ENCODE assay signal across 8 cellular contexts in genomic region chr9:116156621-116157314, GRCh38. TPM values are rescaled to one million over a fixed set of nuclear protein-coding genes. Genes with fewer than 3 reads are reported as not detected.
DNase-seq lines count a peak whose midpoint lies in the region; ATAC-seq, FAIRE-seq and TF ChIP-seq lines count a peak whose summit lies in the region.

No MANE protein-coding gene starts in this region.

- no peaks in the 10 kb centered on the region for H4K20me1 ChIP-seq in keratinocyte (ENCODE audit: control insufficient read depth, extremely low read depth, insufficient read depth, low read length)

- H3K9me1 ChIP-seq in keratinocyte (ENCODE audit: control insufficient read depth, extremely low read depth, insufficient read depth, low read length): no peaks in the 10 kb centered on the region

- H2AFZ ChIP-seq in keratinocyte (ENCODE audit: control insufficient read depth, low read length): peak overlapping the region; percentile 50

- peak overlapping the region; percentile 69 for H3K4me2 ChIP-seq in keratinocyte (ENCODE audit: control insufficient read depth, extremely low read depth, insufficient read depth, low read depth, low read length)

- intact Hi-C loops in thyroid gland (cut with DNase I): loop anchor here (10.0 kb wide), 1 partner anchor 488 kb away; no protein-coding TSS in a partner anchor

- dilution Hi-C loops in keratinocyte (cut with MboI; ENCODE audit: extremely low pct_ligation_motif_present, low sequenced_read_pairs): no loop called here

- H3K27me3 ChIP-seq in keratinocyte (ENCODE audit: control insufficient read depth, extremely low read depth, insufficient read depth, low read length) (no peaks in the 10 kb centered on the region), thyroid gland (no peaks in the 10 kb centered on the region)

- ATAC-seq in HG03439 (IDR thresholded peaks at IDR 0.05; ENCODE audit: unreplicated experiment): no peak

- peaks cover 29% of the 10 kb centered on the region for H3K4me1 ChIP-seq in keratinocyte (ENCODE audit: control insufficient read depth, extremely low read depth, insufficient read depth, low read length)
- H3K4me1 ChIP-seq in thyroid gland: peaks cover 14 to 18% of the 10 kb centered on the region in 2 donors

- FAIRE-seq in keratinocyte (lab: Jason Lieb, UNC): no peak

- TF ChIP-seq CTCF in AG10803 (conservative IDR thresholded peaks at IDR 0.05; ENCODE audit: low read length): no peak
- no peak for TF ChIP-seq CTCF in keratinocyte (optimal IDR thresholded peaks at IDR 0.05 in 1 of 3, IDR thresholded peaks at IDR 0.05 in 1 of 3, conservative IDR thresholded peaks at IDR 0.05 in 1 of 3; ENCODE audit: extremely low read depth in 1 of 3, insufficient read depth in 2 of 3, low read length in 3 of 3)
- TF ChIP-seq CTCF in thyroid gland (IDR thresholded peaks at IDR 0.05): no peak

- WGBS in thyroid gland, 2 donors: 17% methylated on average over 20 to 24 of the region's 24 CpGs

- H3K79me2 ChIP-seq in keratinocyte (ENCODE audit: control insufficient read depth, insufficient read depth, low read length): no peaks in the 10 kb centered on the region

- in situ Hi-C loops in T47D (cut with HindIII; ENCODE audit: low pct_unique_long_range_greater_than_20kb, low sequenced_read_pairs): no loop called here

- TF ChIP-seq POLR2A in thyroid gland (IDR thresholded peaks at IDR 0.05): no peak

- no peak overlapping the region for H3K27ac ChIP-seq in keratinocyte (ENCODE audit: control insufficient read depth, insufficient read depth, low read length)
- H3K27ac ChIP-seq in thyroid gland: peak overlapping the region; percentile 27 to 78 (median 68)

- peak overlapping the region; percentile 93 for H3K4me3 ChIP-seq in AG10803 (ENCODE audit: low read length)
- peak overlapping the region in 1 of 3 experiments; percentile 21 for H3K4me3 ChIP-seq in keratinocyte (ENCODE audit: control insufficient read depth in 2 of 3, extremely low read depth in 1 of 3, insufficient read depth in 2 of 3, low read depth in 1 of 3, low read length in 3 of 3)
- H3K4me3 ChIP-seq in thyroid gland (replicated peaks in 1 of 3): peak overlapping the region in 1 of 3 donors; percentile 9

- DNase-seq in AG10803 (ENCODE audit: low read depth) (peak; percentile 91), NCI-H1694 (lab: John Stamatoyannopoulos, UW) (peak; percentile 78), T47D (ENCODE audit: low read depth in 1 of 2, low spot score in 1 of 2) (peak; percentile 57 to 68), keratinocyte (ENCODE audit: low read depth, low spot score) (no peak), thyroid gland (peak; percentile 51 to 58), DMS114 treated with DMSO at 0.1 percent for 48 hours (lab: John Stamatoyannopoulos, UW; ENCODE audit: unreplicated experiment) (no peak), A172 (ENCODE audit: low spot score) (no peak)

- H3K9me3 ChIP-seq in keratinocyte (ENCODE audit: control insufficient read depth, low read depth, low read length) (no peaks in the 10 kb centered on the region), thyroid gland (no peaks in the 10 kb centered on the region)

- H3K9ac ChIP-seq in keratinocyte (ENCODE audit: control insufficient read depth, extremely low read depth, insufficient read depth, low read length): peak overlapping the region; percentile 49

- H3K36me3 ChIP-seq in keratinocyte (ENCODE audit: control insufficient read depth in 2 of 2, extremely low read depth in 1 of 2, insufficient read depth in 2 of 2, low read length in 2 of 2) (no peaks in the 10 kb centered on the region), thyroid gland (no peaks in the 10 kb centered on the region)

RNA-seq across cellular contexts. Expression of gene PAPPA, which starts 3.2 kb away (rescaled TPM):
- 0.39 to 2.6 TPM (median 0.77 TPM) in 3 replicates for polyA plus RNA-seq in keratinocyte
- 0.07 TPM for polyA plus RNA-seq in keratinocyte (2011; ENCODE audit: low read depth)
- 0.45 and 0.60 TPM in 2 replicates for polyA plus RNA-seq in keratinocyte (2011; cell fraction: cytosol; rRNA removed)
- polyA plus RNA-seq in keratinocyte (2011; cell fraction: nucleus; rRNA removed): 2.5 and 2.6 TPM in 2 replicates
- polyA plus RNA-seq in keratinocyte (2012; ENCODE audit: low replicate concordance): 0.04 and 1.9 TPM in 2 replicates
- 2.3 to 10.1 TPM (median 3.2 TPM) in 3 replicates for polyA minus RNA-seq in keratinocyte
- polyA minus RNA-seq in keratinocyte (2011; cell fraction: cytosol; rRNA and poly(A)+ RNA removed): 1.2 TPM
- 5.8 and 8.8 TPM in 2 replicates for polyA minus RNA-seq in keratinocyte (2011; cell fraction: nucleus; rRNA and poly(A)+ RNA removed)
- total RNA-seq in thyroid gland: 1 to 10 TPM; 1.0 to 5.0 (median 2.8) TPM
- 0.02 TPM in 1 of 2 replicates, not detected in the other for total RNA-seq in A172 (2014; rRNA removed; shearing (Covaris generic))

Comparison
In these comparisons a context has a peak if more than half of its experiments do, and no peak if none do; other contexts are left out.
1. DNase-seq: peak in AG10803 (single experiment), NCI-H1694 (single experiment), T47D (2 of 2) and thyroid gland (2 of 2); none in keratinocyte (single experiment), DMS114 treated with DMSO at 0.1 percent for 48 hours (single experiment) and A172 (single experiment).